Comparison of ENCODE assay signal across 1 cellular context in genomic region chr1:170518965-170519364, GRCh38.
TF ChIP-seq lines count a peak whose summit lies in the region.

No MANE protein-coding gene starts in this region.

TF ChIP-seq in IMR-90, 13 proteins besides CTCF, POLR2A, EP300 and RAD21 (continued from another document):
- TF ChIP-seq ELK1 (IDR thresholded peaks at IDR 0.05; ENCODE audit: borderline replicate concordance, low read depth, low read length) (no peak), CHD1 (IDR thresholded peaks at IDR 0.05; ENCODE audit: low read depth, low read length) (no peak), CEBPB (IDR thresholded peaks at IDR 0.05; ENCODE audit: low read depth, low read length) (no peak)
